9 cellular contexts compared by ENCODE assay signal in the genomic region with DNA sequence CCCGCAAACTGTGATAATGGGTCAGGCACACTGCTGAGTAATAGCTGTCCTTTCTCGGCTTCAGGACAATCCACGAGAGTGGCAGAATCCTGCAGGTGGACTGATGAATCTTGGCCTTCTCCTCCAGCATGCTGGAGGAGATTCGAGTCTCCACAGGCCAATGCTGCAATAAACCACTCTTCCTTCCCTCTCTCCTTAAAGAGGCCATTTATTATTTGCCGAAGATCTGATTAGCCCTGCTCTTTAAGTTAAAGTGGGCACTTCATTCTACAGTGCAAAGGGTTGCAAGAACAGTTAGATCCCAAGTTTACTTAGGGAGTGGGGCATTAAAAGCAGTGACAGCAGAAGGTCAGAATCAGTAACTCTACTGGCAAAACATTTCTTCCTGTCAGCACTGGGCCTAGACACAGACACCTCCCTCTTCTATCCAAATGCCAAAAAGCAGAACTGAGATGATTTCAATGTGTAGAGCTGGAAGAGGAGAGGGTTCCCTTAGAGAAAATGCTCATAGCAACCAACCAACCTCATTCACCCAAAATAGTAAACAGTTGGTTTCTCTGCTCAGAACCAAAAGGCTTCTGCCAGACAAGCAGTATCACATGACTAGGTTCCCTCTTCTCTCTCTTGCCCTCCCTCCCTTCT.
DNase-seq lines count a peak whose midpoint lies in the region; ATAC-seq, FAIRE-seq and TF ChIP-seq lines count a peak whose summit lies in the region.
"Had no signal": no experiment of that assay in that cellular context is flagged by ENCODE, and none has a peak within 500 bp of the region (broad histone marks: within the 10 kb centered on the region; RNA-seq: fewer than 3 reads in every experiment).

No MANE protein-coding gene starts in this region.

- FAIRE-seq in small intestine (lab: Jason Lieb, UNC), result no peak

- TF ChIP-seq POLR2A in gastroesophageal sphincter (IDR thresholded peaks at IDR 0.05), result no peak

- H3K27me3 ChIP-seq in gastroesophageal sphincter (no peaks in the 10 kb centered on the region), small intestine (ENCODE audit: control insufficient read depth in 2 of 2, insufficient read depth in 2 of 2, low read length in 2 of 2) (no peaks in the 10 kb centered on the region)

- H3K27ac ChIP-seq in gastroesophageal sphincter, result peak overlapping the region; percentile 52 to 70 (median 66)
- peak overlapping the region; percentile 14 to 53 for H3K27ac ChIP-seq in small intestine (ENCODE audit: low read depth in 1 of 2, low read length in 1 of 2)

- H3K4me1 ChIP-seq in gastroesophageal sphincter (peaks cover 3 to 51% (median 11%) of the 10 kb centered on the region in 3 donors), small intestine (ENCODE audit: control insufficient read depth in 2 of 2, insufficient read depth in 1 of 2, low read depth in 1 of 2, low read length in 1 of 2) (peaks cover 2 to 18% of the 10 kb centered on the region in 2 donors)

- H3K4me3 Mint-ChIP-seq in activated T-cell treated with anti-CD3 and anti-CD28 coated beads, Interleukin-2, amount 50 U/mL, for 72 hours, result no peak overlapping the region

- DNase-seq in activated T-cell treated with anti-CD3 and anti-CD28 coated beads, Interleukin-2, amount 50 U/mL, for 72 hours, result no peak
- DNase-seq in activated T-cell treated with anti-CD3 and anti-CD28 coated beads for 4 hours, result no peak
- DNase-seq in OCI-M1 (lab: John Stamatoyannopoulos, UW), result peak; percentile 87
- no peak for DNase-seq in small intestine
- DNase-seq in NCI-H345 treated with DMSO at 0.1 percent for 48 hours (lab: John Stamatoyannopoulos, UW; ENCODE audit: unreplicated experiment), result no peak
- DNase-seq in NCI-H69 (lab: John Stamatoyannopoulos, UW), result no peak
- DNase-seq: DND-41 had no signal

- TF ChIP-seq EP300 in gastroesophageal sphincter (IDR thresholded peaks at IDR 0.05), result no peak

- TF ChIP-seq CTCF in gastroesophageal sphincter (IDR thresholded peaks at IDR 0.05), result no peak

- H3K4me1 Mint-ChIP-seq in activated T-cell treated with anti-CD3 and anti-CD28 coated beads, Interleukin-2, amount 50 U/mL, for 72 hours (ENCODE audit: low read depth), result peaks cover 33% of the 10 kb centered on the region

- H3K9me3 ChIP-seq in gastroesophageal sphincter, result no peaks in the 10 kb centered on the region
- H3K9me3 ChIP-seq in small intestine (ENCODE audit: control insufficient read depth, low read depth), result no peaks in the 10 kb centered on the region

- no peaks in the 10 kb centered on the region for H3K9me3 Mint-ChIP-seq in activated T-cell treated with anti-CD3 and anti-CD28 coated beads, Interleukin-2, amount 50 U/mL, for 72 hours

- H3K36me3 ChIP-seq in gastroesophageal sphincter (no peaks in the 10 kb centered on the region), small intestine (ENCODE audit: control insufficient read depth in 2 of 2, insufficient read depth in 2 of 2, low read length in 2 of 2) (no peaks in the 10 kb centered on the region)

- no peaks in the 10 kb centered on the region for H3K27me3 Mint-ChIP-seq in activated T-cell treated with anti-CD3 and anti-CD28 coated beads, Interleukin-2, amount 50 U/mL, for 72 hours (ENCODE audit: low read depth)

- no peak overlapping the region for H3K4me3 ChIP-seq in gastroesophageal sphincter
- no peak overlapping the region for H3K4me3 ChIP-seq in small intestine (ENCODE audit: low read depth in 1 of 2, low read length in 2 of 2)

- H3K27ac Mint-ChIP-seq in activated T-cell treated with anti-CD3 and anti-CD28 coated beads, Interleukin-2, amount 50 U/mL, for 72 hours, result peak overlapping the region; percentile 60

- 10 to 33% methylated on average over 2 to 5 of the region's 5 CpGs for WGBS in gastroesophageal sphincter (ENCODE audit: low coverage in 1 of 2), 2 donors
- 39 to 57% (median 53%) methylated on average over 5 of the region's 5 CpGs for WGBS in small intestine, 3 donors

- no peaks in the 10 kb centered on the region for H3K36me3 Mint-ChIP-seq in activated T-cell treated with anti-CD3 and anti-CD28 coated beads, Interleukin-2, amount 50 U/mL, for 72 hours (ENCODE audit: insufficient read depth in 2 of 2)

- ATAC-seq in activated T-cell treated with anti-CD3 and anti-CD28 coated beads, Interleukin-2, amount 50 U/mL, for 72 hours (replicated peaks in 1 of 2), result no peak
- ATAC-seq in HG02938 (IDR thresholded peaks at IDR 0.05; ENCODE audit: unreplicated experiment), result peak; percentile 92
- ATAC-seq in gastroesophageal sphincter, result peak; percentile 86

Comparison
In these comparisons a context has a peak if more than half of its experiments do, and no peak if none do; other contexts are left out.
1. ATAC-seq: peak in HG02938 (single experiment) and gastroesophageal sphincter (single experiment); none in activated T-cell treated with anti-CD3 and anti-CD28 coated beads, Interleukin-2, amount 50 U/mL, for 72 hours (0 of 2).